15 cellular contexts compared by ENCODE assay signal in genomic region chrX:44949125-44949524, GRCh38.
DNase-seq lines count a peak whose midpoint lies in the region; ATAC-seq and TF ChIP-seq lines count a peak whose summit lies in the region.
"Had no signal": no experiment of that assay in that cellular context is flagged by ENCODE, and none has a peak within 500 bp of the region (broad histone marks: within the 10 kb centered on the region; RNA-seq: fewer than 3 reads in every experiment).

No MANE protein-coding gene starts in this region.

- peaks cover 2% of the 10 kb centered on the region; the same call in 1 of the 2 replicates for H3K4me1 ChIP-seq in H9 (ENCODE audit: insufficient read depth, low read length)
- H3K4me1 ChIP-seq in trophoblast cell (ENCODE audit: control insufficient read depth in 1 of 2, insufficient read depth in 2 of 2, low read length in 2 of 2) = no peaks in the 10 kb centered on the region
- H3K4me1 ChIP-seq: BE2C, Caco-2 had no signal

- no peak overlapping the region for H3T11ph ChIP-seq in H9 (ENCODE audit: low read length)

- TF ChIP-seq CTCF in H9 (conservative IDR thresholded peaks at IDR 0.05) (no peak), LNCaP clone FGC (IDR thresholded peaks at IDR 0.05; ENCODE audit: control insufficient read depth, extremely low read depth, insufficient read depth) (no peak)

- no peak overlapping the region for H2AFZ ChIP-seq in H9 (ENCODE audit: low read length)
- H2AFZ ChIP-seq in trophoblast cell (ENCODE audit: insufficient read depth, low read length, poor library complexity) = no peak overlapping the region

- H2BK12ac ChIP-seq in H9 (ENCODE audit: insufficient read length, low read depth, low read length) = no peak overlapping the region
- H2BK12ac ChIP-seq in trophoblast cell (ENCODE audit: low read length) = no peak overlapping the region

- H3K9me3 ChIP-seq in H9 (ENCODE audit: control insufficient read depth, low read depth, low read length) = no peaks in the 10 kb centered on the region
- H3K9me3 ChIP-seq in trophoblast cell (ENCODE audit: insufficient read depth, low read depth, low read length) = no peaks in the 10 kb centered on the region
- H3K9me3 ChIP-seq: BE2C, Caco-2 had no signal

- H3K23me2 ChIP-seq in H9 (ENCODE audit: insufficient read length, low read depth, low read length, poor library complexity, severe bottlenecking) = peaks cover 3% of the 10 kb centered on the region

- no peak overlapping the region for H4K5ac ChIP-seq in H9 (ENCODE audit: insufficient read length, low read depth, low read length)

- no peak overlapping the region for H3K23ac ChIP-seq in H9 (ENCODE audit: insufficient read length, low read depth, low read length)
- no peak overlapping the region for H3K23ac ChIP-seq in trophoblast cell (ENCODE audit: low read length)

- H3K4me3 Mint-ChIP-seq in H9 = no peak overlapping the region
- H3K4me3 Mint-ChIP-seq: CD4-positive, alpha-beta T cell had no signal

- peaks cover 21 to 44% of the 10 kb centered on the region in 2 experiments for H3K4me1 Mint-ChIP-seq in H9

- H3K56ac ChIP-seq in H9 (ENCODE audit: insufficient read length, low read depth, low read length) = no peak overlapping the region

- H4K20me1 ChIP-seq in H9 (ENCODE audit: control insufficient read depth, insufficient read depth, insufficient read length) = no peaks in the 10 kb centered on the region

- H3K14ac ChIP-seq in H9 (ENCODE audit: insufficient read depth, low read length) = no peak overlapping the region
- H3K14ac ChIP-seq in trophoblast cell (ENCODE audit: low read length) = no peak overlapping the region

- peaks cover 54 to 66% of the 10 kb centered on the region in 2 experiments for H3K9me3 Mint-ChIP-seq in H9
- H3K9me3 Mint-ChIP-seq: CD4-positive, alpha-beta T cell had no signal

- ATAC-seq in GM19455 (IDR thresholded peaks at IDR 0.05; ENCODE audit: unreplicated experiment) = no peak
- ATAC-seq: HCT116 had no signal

- no peak overlapping the region for H2BK5ac ChIP-seq in H9 (ENCODE audit: insufficient read length, low read length)
- H2BK5ac ChIP-seq in trophoblast cell (ENCODE audit: low read depth, low read length, poor library complexity) = no peak overlapping the region

- H3K36me3 Mint-ChIP-seq in H9 (ENCODE audit: insufficient read depth in 1 of 3, low read depth in 3 of 3) = peaks cover 7 to 20% (median 16%) of the 10 kb centered on the region in 3 experiments

- H3K79me2 ChIP-seq in H9 (ENCODE audit: insufficient read depth, low read length) = peaks cover 22% of the 10 kb centered on the region; the same call in 1 of the 2 replicates
- peaks cover 7% of the 10 kb centered on the region for H3K79me2 ChIP-seq in trophoblast cell (ENCODE audit: control insufficient read depth, insufficient read depth, low read length, poor library complexity)

- H3K9ac ChIP-seq in H9 (ENCODE audit: extremely low read depth, insufficient read length, low read length) (no peak overlapping the region), trophoblast cell (ENCODE audit: low read length) (no peak overlapping the region)
- H3K9ac ChIP-seq: KMS-11 had no signal

- H4K8ac ChIP-seq in H9 (replicated peaks; ENCODE audit: insufficient read length, low read depth, low read length) (no peak overlapping the region), trophoblast cell (ENCODE audit: low read depth, low read length) (no peak overlapping the region)

- peak overlapping the region in 2 of 3 experiments; percentile 44 to 55; a peak in 1 of 7 replicates for H3K27ac Mint-ChIP-seq in H9
- H3K27ac Mint-ChIP-seq: CD4-positive, alpha-beta T cell had no signal

- no peaks in the 10 kb centered on the region for H3K27me3 Mint-ChIP-seq in H9 (ENCODE audit: low read depth)
- H3K27me3 Mint-ChIP-seq: CD4-positive, alpha-beta T cell had no signal

- H2BK20ac ChIP-seq in H9 (ENCODE audit: low read depth, low read length, poor library complexity, severe bottlenecking) = no peak overlapping the region

- peak; percentile 39 for DNase-seq in ELF-1 (ENCODE audit: low read depth, low spot score)
- DNase-seq in H9 = no peak
- DNase-seq in LNCaP clone FGC (ENCODE audit: low read depth) = no peak
- peak in 1 of 2 donors; percentile 28 for DNase-seq in trophoblast cell
- DNase-seq in germinal center (ENCODE audit: low spot score) = no peak
- no peak for DNase-seq in activated CD4-positive, CD25-positive, alpha-beta regulatory T cell (lab: John Stamatoyannopoulos, UW)
- DNase-seq: ACHN; BE2C; C1 segment of cervical spinal cord; Caco-2; CD4-positive, alpha-beta T cell; GDM1 had no signal

- WGBS in H9 (ENCODE audit: extremely low coverage, insufficient read length, low lambda C conversion rate) = no CpG with 5 or more reads among the region's 8 CpGs
- no CpG with 5 or more reads among the region's 8 CpGs for WGBS in trophoblast cell (ENCODE audit: extremely low coverage, insufficient coverage, insufficient read length)

- H3K27ac ChIP-seq in H9 (ENCODE audit: insufficient read length, low read depth, low read length) (no peak overlapping the region), trophoblast cell (ENCODE audit: low read depth, low read length) (no peak overlapping the region)
- H3K27ac ChIP-seq: KMS-11 had no signal

- H3K4ac ChIP-seq in H9 (ENCODE audit: low read depth, low read length) = no peak overlapping the region
- peak overlapping the region; percentile 86 for H3K4ac ChIP-seq in trophoblast cell (ENCODE audit: low read depth, low read length)

- peaks cover 0 to 3% of the 10 kb centered on the region in 2 experiments for H3K36me3 ChIP-seq in trophoblast cell (ENCODE audit: control insufficient read depth in 1 of 2, insufficient read depth in 2 of 2, low read length in 2 of 2)
- H3K36me3 ChIP-seq: BE2C had no signal

- H3K18ac ChIP-seq in H9 (ENCODE audit: insufficient read length, low read depth, low read length) (no peak overlapping the region), trophoblast cell (ENCODE audit: low read length) (no peak overlapping the region)

- H3K79me1 ChIP-seq in H9 (ENCODE audit: insufficient read depth, low read depth, low read length, poor library complexity, severe bottlenecking) = no peaks in the 10 kb centered on the region
- H3K79me1 ChIP-seq in trophoblast cell (ENCODE audit: low read length) = no peaks in the 10 kb centered on the region

- H2BK120ac ChIP-seq in H9 (ENCODE audit: low read depth, low read length, poor library complexity, severe bottlenecking) = no peak overlapping the region
- H2BK120ac ChIP-seq in trophoblast cell (ENCODE audit: insufficient read depth, low read length, poor library complexity) = no peak overlapping the region

- H3K4me2 ChIP-seq in H9 (ENCODE audit: insufficient read depth, insufficient read length, low read length) = no peak overlapping the region
- no peak overlapping the region for H3K4me2 ChIP-seq in trophoblast cell (ENCODE audit: low read length)
- H3K4me2 ChIP-seq: KMS-11 had no signal

- H4K91ac ChIP-seq in H9 (ENCODE audit: insufficient read length, low read depth, low read length) = no peak overlapping the region
- H4K91ac ChIP-seq in trophoblast cell (ENCODE audit: low read depth, low read length) = no peak overlapping the region

- H2AK5ac ChIP-seq in H9 (ENCODE audit: insufficient read length, low read length) (no peak overlapping the region), trophoblast cell (ENCODE audit: low read length) (no peak overlapping the region)

- H3K27me3 ChIP-seq in H9 (ENCODE audit: insufficient read depth, low read length) = no peaks in the 10 kb centered on the region
- no peaks in the 10 kb centered on the region for H3K27me3 ChIP-seq in trophoblast cell (ENCODE audit: insufficient read depth, low read length)
- H3K27me3 ChIP-seq: BE2C had no signal

- H3K4me3 ChIP-seq in LNCaP clone FGC (ENCODE audit: low read depth, low read length) (peak overlapping the region; percentile 53), trophoblast cell (ENCODE audit: low read depth, low read length) (no peak overlapping the region)

- no peak overlapping the region for H2BK15ac ChIP-seq in H9 (ENCODE audit: low read depth, low read length)

- H4K12ac ChIP-seq in trophoblast cell (ENCODE audit: low read depth, low read length) = no peak overlapping the region
